30 cellular contexts compared by ENCODE assay signal in the genomic region with DNA sequence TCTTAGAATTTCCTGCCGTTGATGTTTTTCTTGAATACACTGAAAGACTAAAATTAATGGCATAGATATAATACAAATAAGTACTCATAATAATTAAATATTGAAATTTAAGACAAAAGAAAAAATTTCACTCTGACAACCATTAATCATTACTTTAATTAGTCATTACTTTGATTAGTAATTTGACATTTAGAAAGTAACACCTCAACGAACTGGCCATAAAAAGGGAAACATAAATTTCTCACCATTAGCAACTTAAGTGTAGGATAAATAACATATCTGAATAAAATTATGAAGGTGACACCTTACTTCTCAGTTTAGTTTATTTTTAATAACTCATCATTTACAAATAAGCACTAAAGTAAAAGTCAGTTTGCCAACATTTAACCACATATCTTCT.
"Had no signal": no experiment of that assay in that cellular context is flagged by ENCODE, and none has a peak within 500 bp of the region (broad histone marks: within the 10 kb centered on the region; RNA-seq: fewer than 3 reads in every experiment).

No MANE protein-coding gene starts in this region.

- H3K27ac ChIP-seq: adrenal gland, body of pancreas, breast epithelium, KMS-11, Peyer's patch, SJSA1 had no signal

- H3K4me3 Mint-ChIP-seq: activated CD4-positive, alpha-beta T cell treated with anti-CD3 and anti-CD28 coated beads, Interleukin-2, amount 10 ng/mL, durations not matched to agents 24 days and 14 days; activated naive CD4-positive, alpha-beta T cell treated with anti-CD3 and anti-CD28 coated beads for 36 hours; activated T-helper 1 cell treated with anti-CD3 and anti-CD28 coated beads, Interleukin-12 subunit alpha, Interleukin-12 subunit beta, Interleukin-2, Interleukin-4 antibody, amounts not matched to agents 30 ng/mL and 10 ng/mL and 1 ng/mL, durations not matched to agents 14 hours and 24 hours and 36 hours; T-helper 1 cell treated with Interleukin-12 subunit alpha and Interleukin-12 subunit beta and Interleukin-4 antibody, amounts not matched to agents 30 μg/mL and 1 μg/mL, for 36 hours; T-helper 2 cell treated with Interferon-gamma antibody and Interleukin-4, amounts not matched to agents 5 μg/mL and 100 μg/mL, for 36 hours had no signal

- H3K27me3 ChIP-seq: adrenal gland, body of pancreas, breast epithelium, Peyer's patch, SJSA1 had no signal

- H3K27me3 Mint-ChIP-seq: activated CD4-positive, alpha-beta T cell treated with anti-CD3 and anti-CD28 coated beads, Interleukin-2, amount 10 ng/mL, durations not matched to agents 24 days and 14 days had no signal

- H3K9me3 Mint-ChIP-seq: activated CD4-positive, alpha-beta T cell treated with anti-CD3 and anti-CD28 coated beads, Interleukin-2, amount 10 ng/mL, durations not matched to agents 24 days and 14 days; activated naive CD4-positive, alpha-beta T cell treated with anti-CD3 and anti-CD28 coated beads for 36 hours; activated naive CD4-positive, alpha-beta T cell treated with anti-CD3 and anti-CD28 coated beads, Interleukin-2, amount 50 U/mL, for 72 hours; activated T-helper 1 cell treated with anti-CD3 and anti-CD28 coated beads, Interleukin-12 subunit alpha, Interleukin-12 subunit beta, Interleukin-2, Interleukin-4 antibody, amounts not matched to agents 30 ng/mL and 10 ng/mL and 1 ng/mL, durations not matched to agents 14 hours and 24 hours and 36 hours; T-helper 1 cell treated with Interleukin-12 subunit alpha and Interleukin-12 subunit beta and Interleukin-4 antibody, amounts not matched to agents 30 μg/mL and 1 μg/mL, for 36 hours; T-helper 2 cell treated with Interferon-gamma antibody and Interleukin-4, amounts not matched to agents 5 μg/mL and 100 μg/mL, for 36 hours had no signal

- H3K4me1 Mint-ChIP-seq: activated CD4-positive, alpha-beta T cell treated with anti-CD3 and anti-CD28 coated beads, Interleukin-2, amount 10 ng/mL, durations not matched to agents 24 days and 14 days had no signal

- H3K4me1 ChIP-seq: adrenal gland, body of pancreas, breast epithelium, Peyer's patch, SJSA1 had no signal

- H3K27ac Mint-ChIP-seq: activated CD4-positive, alpha-beta T cell treated with anti-CD3 and anti-CD28 coated beads, Interleukin-2, amount 10 ng/mL, durations not matched to agents 24 days and 14 days; activated naive CD4-positive, alpha-beta T cell treated with anti-CD3 and anti-CD28 coated beads for 36 hours; activated naive CD4-positive, alpha-beta T cell treated with anti-CD3 and anti-CD28 coated beads, Interleukin-2, amount 50 U/mL, for 72 hours; activated T-helper 1 cell treated with anti-CD3 and anti-CD28 coated beads, Interleukin-12 subunit alpha, Interleukin-12 subunit beta, Interleukin-2, Interleukin-4 antibody, amounts not matched to agents 30 ng/mL and 10 ng/mL and 1 ng/mL, durations not matched to agents 14 hours and 24 hours and 36 hours; T-helper 1 cell treated with Interleukin-12 subunit alpha and Interleukin-12 subunit beta and Interleukin-4 antibody, amounts not matched to agents 30 μg/mL and 1 μg/mL, for 36 hours; T-helper 2 cell treated with Interferon-gamma antibody and Interleukin-4, amounts not matched to agents 5 μg/mL and 100 μg/mL, for 36 hours had no signal

- H3K9me3 ChIP-seq: adrenal gland, body of pancreas, breast epithelium, Peyer's patch, SJSA1, SK-N-SH had no signal

- FAIRE-seq: astrocyte, TTC549 had no signal

- H3K4me3 ChIP-seq: adrenal gland, body of pancreas, breast epithelium, Peyer's patch, SJSA1 had no signal

- H3K36me3 ChIP-seq: adrenal gland, breast epithelium, Peyer's patch had no signal

- DNase-seq: activated CD4-positive, alpha-beta T cell treated with anti-CD3 and anti-CD28 coated beads, Interleukin-2, amount 10 ng/mL, durations not matched to agents 24 days and 14 days; activated CD4-positive, alpha-beta T cell treated with anti-CD3 and anti-CD28 coated beads, Interleukin-2, amount 50 U/mL, for 4 hours; activated gamma-delta T cell treated with Interleukin-2 at 50 U/mL for 16 hours; activated naive CD4-positive, alpha-beta T cell treated with anti-CD3 and anti-CD28 coated beads for 36 hours; activated T-cell treated with anti-CD3 and anti-CD28 coated beads, Interleukin-2, amount 50 U/mL, for 1 hour; adrenal gland; body of pancreas; cerebellar nuclear complex; NCI-H1048; NCI-H1105 treated with DMSO at 0.1 percent for 48 hours; NCI-H1436; NCI-H1694; NCI-H345; NCI-H510A; NCI-H526; NCI-H748 treated with DMSO at 0.1 percent for 48 hours; NK-92 treated with Interleukin-12 subunit alpha and Interleukin-12 subunit beta, amount 100 ng/mL, for 24 hours; Peyer's patch; RPMI8226; SHP77 treated with DMSO at 0.1 percent for 48 hours; SK-N-SH had no signal

- ATAC-seq: activated naive CD4-positive, alpha-beta T cell treated with anti-CD3 and anti-CD28 coated beads, Interleukin-2, amount 50 U/mL, for 72 hours; body of pancreas had no signal
